8 cellular contexts compared by ENCODE assay signal in genomic region chr1:245079021-245079609, GRCh38.
DNase-seq lines count a peak whose midpoint lies in the region; ATAC-seq and TF ChIP-seq lines count a peak whose summit lies in the region.

No MANE protein-coding gene starts in this region.

- no peaks in the 10 kb centered on the region for H3K27me3 ChIP-seq in WERI-Rb-1 (ENCODE audit: insufficient read depth, low read depth, severe bottlenecking)

- H3K9me3 Mint-ChIP-seq in activated T-cell treated with anti-CD3 and anti-CD28 coated beads, Interleukin-2, amount 50 U/mL, for 72 hours: no peaks in the 10 kb centered on the region

- H3K27ac Mint-ChIP-seq in activated T-cell treated with anti-CD3 and anti-CD28 coated beads, Interleukin-2, amount 50 U/mL, for 72 hours: no peak overlapping the region

- ATAC-seq in left lobe of liver: peak; percentile 51
- ATAC-seq in HG03039 (IDR thresholded peaks at IDR 0.05; ENCODE audit: unreplicated experiment): no peak
- no peak for ATAC-seq in activated T-cell treated with anti-CD3 and anti-CD28 coated beads, Interleukin-2, amount 50 U/mL, for 72 hours (replicated peaks in 1 of 2)

- H3K4me3 Mint-ChIP-seq in activated T-cell treated with anti-CD3 and anti-CD28 coated beads, Interleukin-2, amount 50 U/mL, for 72 hours: no peak overlapping the region

- peak; percentile 60 for TF ChIP-seq CTCF in WERI-Rb-1 (IDR thresholded peaks at IDR 0.05; ENCODE audit: low read depth, low read length)

- H3K9me3 ChIP-seq in WERI-Rb-1 (ENCODE audit: severe bottlenecking): no peaks in the 10 kb centered on the region

- no peak overlapping the region for H3K27ac ChIP-seq in WERI-Rb-1

- no peaks in the 10 kb centered on the region for H3K36me3 Mint-ChIP-seq in activated T-cell treated with anti-CD3 and anti-CD28 coated beads, Interleukin-2, amount 50 U/mL, for 72 hours (ENCODE audit: insufficient read depth in 2 of 2)

- H3K36me3 ChIP-seq in WERI-Rb-1: no peaks in the 10 kb centered on the region

- peaks cover 5% of the 10 kb centered on the region for H3K27me3 Mint-ChIP-seq in activated T-cell treated with anti-CD3 and anti-CD28 coated beads, Interleukin-2, amount 50 U/mL, for 72 hours (ENCODE audit: low read depth)

- DNase-seq in DMS 273 (lab: John Stamatoyannopoulos, UW; ENCODE audit: unreplicated experiment) (peak; percentile 58), WERI-Rb-1 (no peak), left lobe of liver (ENCODE audit: low spot score) (no peak), mesenteric fat pad (ENCODE audit: low spot score) (no peak)
- peak; percentile 18 for DNase-seq in Jurkat, Clone E6-1 (ENCODE audit: low read depth, low spot score)
- DNase-seq in activated T-cell treated with anti-CD3 and anti-CD28 coated beads, Interleukin-2, amount 50 U/mL, for 72 hours: no peak
- DNase-seq in stimulated activated CD4-positive, alpha-beta T cell treated with anti-CD3 and anti-CD28 coated beads, Interleukin-1b, Interleukin-23, amount 100 ng/mL, for 48 hours: no peak

- no peak overlapping the region for H3K4me3 ChIP-seq in Jurkat, Clone E6-1 (ENCODE audit: low read length)
- no peak overlapping the region for H3K4me3 ChIP-seq in WERI-Rb-1 (ENCODE audit: low read depth, low read length)

- H3K4me1 Mint-ChIP-seq in activated T-cell treated with anti-CD3 and anti-CD28 coated beads, Interleukin-2, amount 50 U/mL, for 72 hours (ENCODE audit: low read depth): no peaks in the 10 kb centered on the region

Comparison
In these comparisons a context has a peak if more than half of its experiments do, and no peak if none do; other contexts are left out.
1. DNase-seq: peak in DMS 273 (single experiment) and Jurkat, Clone E6-1 (single experiment); none in WERI-Rb-1 (single experiment), left lobe of liver (single experiment), mesenteric fat pad (single experiment), activated T-cell treated with anti-CD3 and anti-CD28 coated beads, Interleukin-2, amount 50 U/mL, for 72 hours (0 of 2) and stimulated activated CD4-positive, alpha-beta T cell treated with anti-CD3 and anti-CD28 coated beads, Interleukin-1b, Interleukin-23, amount 100 ng/mL, for 48 hours (single experiment).